8 cellular contexts compared by ENCODE assay signal in genomic region chr5:103258957-103259704, GRCh38. TPM values are rescaled to one million over a fixed set of nuclear protein-coding genes. Genes with fewer than 3 reads are reported as not detected.
DNase-seq lines count a peak whose midpoint lies in the region; ATAC-seq and TF ChIP-seq lines count a peak whose summit lies in the region.

No MANE protein-coding gene starts in this region.

- intact Hi-C loops in activated B cell treated with CpG ODN at 0.5 μM for 24 hours (cut with micrococcal nuclease), result loop anchor here (1.0 to 2.0 kb wide), 4 partner anchors 34 to 503 kb away; partner anchors contain the start of genes GIN1, NUDT12 and PPIP5K2
- intact Hi-C loops in left colon (cut with DNase I, micrococcal nuclease), result no loop called here

- peak overlapping the region; percentile 88 for H3K4me3 Mint-ChIP-seq in activated B cell treated with CpG ODN at 0.5 μM for 24 hours

- CTCF ChIA-PET in activated B cell treated with CpG ODN at 0.5 μM for 24 hours (lab: Charles Lee), result interaction anchor here (0.7 to 1.6 kb wide), 3 partner anchors 27 to 679 kb away, joined by 3 to 4 read pairs (median 3); no protein-coding TSS in a partner anchor

- H3K27me3 Mint-ChIP-seq in activated B cell treated with CpG ODN at 0.5 μM for 24 hours, result peaks cover 2% of the 10 kb centered on the region

- peak overlapping the region; percentile 95 for H3K27ac ChIP-seq in caudate nucleus (ENCODE audit: low read depth, low read length)

- H3K27ac Mint-ChIP-seq in activated B cell treated with CpG ODN at 0.5 μM for 24 hours, result peak overlapping the region; percentile 69

- peaks cover 19% of the 10 kb centered on the region for H3K4me1 Mint-ChIP-seq in activated B cell treated with CpG ODN at 0.5 μM for 24 hours

- peaks cover 4% of the 10 kb centered on the region for H3K36me3 Mint-ChIP-seq in activated B cell treated with CpG ODN at 0.5 μM for 24 hours (ENCODE audit: low read depth)

- ATAC-seq in HG02763 (IDR thresholded peaks at IDR 0.05; ENCODE audit: unreplicated experiment) (peak; percentile 31), activated B cell treated with CpG ODN at 0.5 μM for 24 hours (ENCODE audit: low read depth) (peak; percentile 35), left colon (peak; percentile 41)

- no peaks in the 10 kb centered on the region for H3K9me3 Mint-ChIP-seq in activated B cell treated with CpG ODN at 0.5 μM for 24 hours

- POLR2A ChIA-PET in activated B cell treated with CpG ODN at 0.5 μM for 24 hours (lab: Charles Lee), result interaction anchor here (0.6 to 2.5 kb wide), 8 partner anchors 10 to 503 kb away, joined by 3 to 41 read pairs (median 5); partner anchors contain the start of genes GIN1, PAM and PPIP5K2

- peak; percentile 54 for DNase-seq in NCI-H2029 (lab: John Stamatoyannopoulos, UW)
- no peak for DNase-seq in NCI-H2029 treated with DMSO at 0.1 percent for 48 hours (lab: John Stamatoyannopoulos, UW)
- DNase-seq in NCI-H1694 (lab: John Stamatoyannopoulos, UW), result peak; percentile 60
- DNase-seq in activated B cell treated with CpG ODN at 0.5 μM for 24 hours, result peak; percentile 70
- DNase-seq in caudate nucleus (lab: John Stamatoyannopoulos, UW), result peak in 58 of 61 donors; percentile 1 to 85 (median 64)
- peak; percentile 65 to 77 for DNase-seq in left colon
- peak; percentile 57 to 68 for DNase-seq in stimulated activated CD4-positive, alpha-beta T cell treated with anti-CD3 and anti-CD28 coated beads, Interleukin-2, amount 100 ng/mL, for 24 hours

- TF ChIP-seq CTCF in activated B cell treated with CpG ODN at 0.5 μM for 24 hours (IDR thresholded peaks at IDR 0.05), result no peak

RNA-seq across cellular contexts. Expression of gene MACIR, which starts 0.6 kb away (rescaled TPM):
- total RNA-seq in activated B cell treated with CpG ODN at 0.5 μM for 24 hours (3.9 and 5.1 TPM in 2 replicates), left colon (10 to 100 TPM; 54.5 to 61.4 TPM)
